In the genomic region with DNA sequence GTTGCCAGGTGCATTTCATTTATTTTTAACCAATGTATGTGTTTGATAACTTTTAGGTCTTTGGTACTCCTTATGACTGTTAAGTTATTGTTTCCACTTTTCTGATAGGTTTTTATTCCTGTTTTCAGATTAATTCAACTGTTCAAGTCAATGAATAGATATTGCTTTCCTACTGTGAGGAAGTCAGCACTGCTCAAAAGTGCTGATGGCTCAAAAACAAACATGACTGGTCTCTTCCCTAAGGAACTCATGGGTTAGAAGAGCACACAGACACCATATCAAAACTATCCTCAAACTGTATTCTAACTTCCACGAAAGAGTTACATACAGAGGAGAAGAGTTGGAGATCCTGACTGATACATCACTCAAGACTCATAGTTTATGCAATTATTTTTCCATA, we compare ENCODE assay signal across 30 cellular contexts. TPM values are rescaled to one million over a fixed set of nuclear protein-coding genes. Genes with fewer than 3 reads are reported as not detected.
"Had no signal": no experiment of that assay in that cellular context is flagged by ENCODE, and none has a peak within 500 bp of the region (broad histone marks: within the 10 kb centered on the region; RNA-seq: fewer than 3 reads in every experiment).

No MANE protein-coding gene starts in this region.

- H3K36me3 ChIP-seq: stomach, suprapubic skin, thoracic aorta, thyroid gland, tibial artery, tibial nerve, transverse colon, upper lobe of left lung, upper lobe of right lung, uterus, vagina had no signal

- H3K4me3 ChIP-seq: stomach, suprapubic skin, testis, thoracic aorta, thyroid gland, tibial artery, tibial nerve, transverse colon, upper lobe of left lung, upper lobe of right lung, uterus, vagina had no signal

- H3K27me3 ChIP-seq: stomach, suprapubic skin, testis, thyroid gland, tibial artery, tibial nerve, transverse colon, upper lobe of left lung, uterus, vagina had no signal

- DNase-seq: stimulated activated CD4-positive, alpha-beta T cell treated with anti-CD3 and anti-CD28 coated beads, Interleukin-2, amount 100 ng/mL, for 48 hours; stimulated activated CD4-positive, alpha-beta T cell treated with anti-CD3 and anti-CD28 coated beads, Interleukin-4, amount 100 ng/mL, for 1 hour; stimulated activated CD4-positive, alpha-beta T cell treated with anti-CD3 and anti-CD28 coated beads, Interleukin-4, amount 100 ng/mL, for 24 hours; stimulated activated CD4-positive, alpha-beta T cell treated with anti-CD3 and anti-CD28 coated beads, Interleukin-4, amount 100 ng/mL, for 4 hours; stimulated activated CD8-positive, alpha-beta memory T cell treated with anti-CD3 and anti-CD28 coated beads, Interleukin-4, amount 100 ng/mL, for 48 hours; stimulated activated naive B cell treated with anti-CD40 and anti-IgM and Interleukin-4, amounts not matched to agents 10 μg/mL and 1 μg/mL and 100 μg/mL, for 72 hours; stimulated activated naive CD4-positive, alpha-beta T cell; stimulated activated naive CD4-positive, alpha-beta T cell treated with Interleukin-2 at 50 U/mL for 16 hours; stimulated activated naive CD8-positive, alpha-beta T cell treated with anti-CD3 and anti-CD28 coated beads, Interleukin-15, amount 100 ng/mL, for 72 hours; stimulated activated naive CD8-positive, alpha-beta T cell treated with anti-CD3 and anti-CD28 coated beads, Interleukin-15, Interleukin-2, amounts not matched to agents 100 U/mL and 50 U/mL, for 24 hours; stomach; testis; thyroid gland; tibial artery; transverse colon; trophoblast cell; upper lobe of left lung; upper lobe of right lung; uterus had no signal

- H3K27ac ChIP-seq: stomach, suprapubic skin, testis, thoracic aorta, thyroid gland, tibial artery, tibial nerve, transverse colon, upper lobe of left lung, upper lobe of right lung, uterus, vagina had no signal

- H3K4me1 ChIP-seq: stomach, suprapubic skin, testis, thyroid gland, tibial artery, tibial nerve, transverse colon, upper lobe of left lung, upper lobe of right lung, uterus, vagina had no signal

- H3K9me3 ChIP-seq: stomach, suprapubic skin, testis, thoracic aorta, thyroid gland, tibial artery, tibial nerve, transverse colon, upper lobe of left lung, upper lobe of right lung, uterus, vagina had no signal

- ATAC-seq: stimulated activated effector memory CD8-positive, alpha-beta T cell treated with anti-CD3 and anti-CD28 coated beads, Interleukin-12 subunit alpha, Interleukin-12 subunit beta, amount 100 ng/mL, for 72 hours; stimulated activated memory B cell treated with anti-CD40 and anti-IgM and Interleukin-4, amounts not matched to agents 10 μg/mL and 1 μg/mL and 100 μg/mL, for 72 hours; stimulated activated naive B cell treated with anti-CD40 and anti-IgM and Interleukin-4, amounts not matched to agents 10 μg/mL and 1 μg/mL and 100 μg/mL, for 72 hours; stimulated activated naive CD8-positive, alpha-beta T cell treated with anti-CD3 and anti-CD28 coated beads, Interleukin-15, amount 100 ng/mL, for 72 hours; stimulated activated naive CD8-positive, alpha-beta T cell treated with anti-CD3 and anti-CD28 coated beads, Interleukin-15, Interleukin-2, amounts not matched to agents 100 U/mL and 50 U/mL, for 24 hours; upper lobe of right lung had no signal

- FAIRE-seq: urothelium cell line had no signal

RNA-seq across cellular contexts. Expression of a gene that starts 39.9 kb away (rescaled TPM):
- total RNA-seq: stomach, subcutaneous adipose tissue, suprapubic skin, temporal lobe, thoracic aorta, thyroid gland, tibial nerve, transverse colon, upper lobe of right lung, ureter, urinary bladder, vagina had no signal
